9 cellular contexts compared by ENCODE assay signal in the genomic region with DNA sequence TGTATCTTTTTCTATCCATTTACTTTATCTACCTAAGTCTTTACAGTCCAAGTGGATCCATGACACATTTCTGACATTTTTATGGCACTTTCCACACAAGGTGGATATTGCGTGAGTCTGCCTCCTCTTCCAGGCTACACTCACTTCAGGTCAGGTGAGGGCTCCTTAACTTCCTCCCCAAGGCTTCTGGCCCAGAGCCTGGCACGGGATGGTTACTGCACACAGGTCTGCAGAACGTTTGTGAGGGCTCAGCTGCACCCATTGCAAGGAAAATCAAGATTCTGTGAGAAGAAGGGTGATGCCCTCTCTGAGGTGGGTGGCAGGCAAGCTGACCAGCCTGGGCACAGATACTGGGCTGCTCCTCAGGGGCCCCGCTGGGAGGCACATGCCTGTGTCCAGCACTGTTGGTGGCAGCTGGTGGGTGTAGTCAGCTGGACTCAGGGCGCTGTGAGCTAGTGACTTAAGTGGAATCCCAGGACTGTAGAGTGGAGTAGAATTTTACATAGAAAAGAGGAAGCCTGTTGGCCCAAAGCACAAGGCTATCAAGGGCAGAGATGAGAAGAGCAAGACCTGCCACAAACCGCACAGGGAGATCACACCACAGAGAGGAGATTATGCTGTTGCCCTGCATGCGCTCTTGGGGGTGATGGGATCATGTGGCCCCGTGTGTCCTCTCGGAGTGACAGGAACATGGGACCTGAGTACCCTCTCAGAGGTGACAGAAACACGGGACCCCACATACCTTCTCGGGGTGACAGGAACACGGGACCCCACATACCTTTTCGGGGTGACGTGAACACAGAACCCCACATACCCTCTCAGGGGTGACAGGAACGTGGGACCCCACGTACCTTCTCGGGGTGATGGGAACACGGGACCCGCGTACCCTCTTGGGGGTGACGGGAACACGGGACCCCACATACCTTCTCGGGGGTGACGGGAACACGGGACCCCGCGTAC. TPM values are rescaled to one million over a fixed set of nuclear protein-coding genes. Genes with fewer than 3 reads are reported as not detected.
DNase-seq lines count a peak whose midpoint lies in the region; ATAC-seq and TF ChIP-seq lines count a peak whose summit lies in the region.
"Had no signal": no experiment of that assay in that cellular context is flagged by ENCODE, and none has a peak within 500 bp of the region (broad histone marks: within the 10 kb centered on the region; RNA-seq: fewer than 3 reads in every experiment).

No MANE protein-coding gene starts in this region.

- H3K27ac Mint-ChIP-seq in HFFc6 (peak overlapping the region; percentile 52), nephron progenitor cell (peak overlapping the region; percentile 29)
- peak overlapping the region; percentile 80 for H3K27ac Mint-ChIP-seq in activated T-helper 17 cell treated with anti-CD3 and anti-CD28 coated beads, Interleukin-2, amount 50 U/mL, for 72 hours
- H3K27ac Mint-ChIP-seq: endodermal cell had no signal

- ATAC-seq in activated T-helper 17 cell treated with anti-CD3 and anti-CD28 coated beads, Interleukin-2, amount 50 U/mL, for 72 hours (replicated peaks): no peak
- no peak for ATAC-seq in omental fat pad (ENCODE audit: low FRiP score)

- H3K36me3 Mint-ChIP-seq in HFFc6 (ENCODE audit: low read depth) (peaks cover 18% of the 10 kb centered on the region), nephron progenitor cell (ENCODE audit: low read depth) (peaks cover 5% of the 10 kb centered on the region)
- peaks cover 26% of the 10 kb centered on the region for H3K36me3 Mint-ChIP-seq in activated T-helper 17 cell treated with anti-CD3 and anti-CD28 coated beads, Interleukin-2, amount 50 U/mL, for 72 hours (ENCODE audit: low read depth)

- no peak for TF ChIP-seq CTCF in GM10248 (IDR thresholded peaks at IDR 0.05; ENCODE audit: control extremely low read depth, extremely low read depth, low read depth, missing control alignments)
- TF ChIP-seq CTCF in HFFc6 (IDR thresholded peaks at IDR 0.05): no peak
- TF ChIP-seq CTCF in nephron progenitor cell (IDR thresholded peaks at IDR 0.05): no peak
- no peak for TF ChIP-seq CTCF in omental fat pad (IDR thresholded peaks at IDR 0.05)
- TF ChIP-seq CTCF in GM10266 (IDR thresholded peaks at IDR 0.05; ENCODE audit: control insufficient read depth, insufficient read depth, low read depth, missing control alignments): no peak

- H3K9me3 Mint-ChIP-seq in HFFc6 (no peaks in the 10 kb centered on the region), nephron progenitor cell (peaks cover 24% of the 10 kb centered on the region)
- no peaks in the 10 kb centered on the region for H3K9me3 Mint-ChIP-seq in activated T-helper 17 cell treated with anti-CD3 and anti-CD28 coated beads, Interleukin-2, amount 50 U/mL, for 72 hours

- DNase-seq in GM10248 (ENCODE audit: extremely low spot score) (peak; percentile 32), HFFc6 (no peak), nephron progenitor cell (no peak), omental fat pad (ENCODE audit: low spot score) (no peak), GM10266 (ENCODE audit: extremely low spot score) (no peak), NCI-H2171 treated with DMSO at 0.1 percent for 48 hours (lab: John Stamatoyannopoulos, UW) (no peak)
- DNase-seq: endodermal cell, NCI-H748 treated with DMSO at 0.1 percent for 48 hours had no signal

- CTCF ChIA-PET in GM10248 (lab: Yijun Ruan, JAX): interaction anchor here (0.7 to 2.2 kb wide), 5 partner anchors 12 to 89 kb away, joined by 3 to 7 read pairs (median 3); no protein-coding TSS in a partner anchor

- H3K4me3 Mint-ChIP-seq in HFFc6 (peak overlapping the region; percentile 76), nephron progenitor cell (peak overlapping the region; percentile 68)
- H3K4me3 Mint-ChIP-seq in activated T-helper 17 cell treated with anti-CD3 and anti-CD28 coated beads, Interleukin-2, amount 50 U/mL, for 72 hours: peak overlapping the region; percentile 56

- H3K4me1 Mint-ChIP-seq in HFFc6 (ENCODE audit: low read depth): peaks cover 34% of the 10 kb centered on the region
- peaks cover 17% of the 10 kb centered on the region for H3K4me1 Mint-ChIP-seq in activated T-helper 17 cell treated with anti-CD3 and anti-CD28 coated beads, Interleukin-2, amount 50 U/mL, for 72 hours
- peaks cover 22% of the 10 kb centered on the region for H3K4me1 Mint-ChIP-seq in nephron progenitor cell

- POLR2A ChIA-PET in GM10248 (lab: Yijun Ruan, JAX): no interaction called here

- H3K27me3 Mint-ChIP-seq in HFFc6 (ENCODE audit: insufficient read depth): peaks cover 3% of the 10 kb centered on the region; the same call in 1 of the 2 replicates
- H3K27me3 Mint-ChIP-seq in activated T-helper 17 cell treated with anti-CD3 and anti-CD28 coated beads, Interleukin-2, amount 50 U/mL, for 72 hours: peaks cover 10% of the 10 kb centered on the region
- H3K27me3 Mint-ChIP-seq in nephron progenitor cell (ENCODE audit: low read depth, poor library complexity): peaks cover 49% of the 10 kb centered on the region

RNA-seq across cellular contexts. Expression of gene AHRR, which starts 21.3 kb away (rescaled TPM):
- 10 to 100 TPM; 30.9 to 55.7 (median 51.9) TPM for total RNA-seq in HFFc6 (2021; fragmentation: NEBNext Ultra II Directional; extraction: Animal tissue kit (Norgen Biotek cat#: 25700))
- total RNA-seq in activated T-helper 17 cell treated with anti-CD3 and anti-CD28 coated beads, Interleukin-2, amount 50 U/mL, for 72 hours: 10 to 100 TPM; 49.5 to 78.1 TPM
- total RNA-seq in omental fat pad: 1 to 10 TPM in 2 of 4 donors, under 1 TPM in 2; 0.25 to 2.2 (median 1.6) TPM

Comparison
In these comparisons a context has a peak if more than half of its experiments do, and no peak if none do; other contexts are left out.
1. H3K27ac Mint-ChIP-seq: peak in every context shown above with its lines; median percentile 80 in activated T-helper 17 cell treated with anti-CD3 and anti-CD28 coated beads, Interleukin-2, amount 50 U/mL, for 72 hours; 52 in HFFc6; 29 in nephron progenitor cell.
2. RNA of gene AHRR, which starts 21.3 kb away (total RNA-seq): 49.5 to 78.1 TPM in activated T-helper 17 cell treated with anti-CD3 and anti-CD28 coated beads, Interleukin-2, amount 50 U/mL, for 72 hours and 30.9 to 55.7 TPM in HFFc6; 0.25 to 2.2 TPM in omental fat pad; every median in the first group is over 4 times any median in the second.
3. Peak in every context shown above with its lines, with median percentiles within 50 percentile points of each other: H3K4me3 Mint-ChIP-seq.